In the genomic region with DNA sequence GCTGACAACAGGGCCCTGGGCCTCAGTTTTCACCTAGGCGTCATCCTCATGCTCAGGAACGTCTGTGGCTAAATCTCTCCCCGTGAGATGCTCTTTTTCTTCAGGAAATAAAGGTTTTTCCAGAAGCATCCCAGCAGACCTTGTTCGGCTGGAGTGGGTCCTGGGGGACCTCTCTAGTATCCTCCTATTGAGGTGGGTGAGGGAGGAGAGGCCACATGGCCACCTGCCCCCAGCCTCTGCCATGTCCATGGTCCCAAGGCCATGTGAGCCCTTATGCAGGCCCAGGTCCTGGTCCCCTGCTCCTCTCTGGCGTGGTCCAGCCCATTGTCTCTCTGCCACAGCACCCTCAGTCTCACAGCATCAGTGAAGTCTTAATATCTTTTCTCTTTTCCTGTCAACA, we compare ENCODE assay signal across 17 cellular contexts. TPM values are rescaled to one million over a fixed set of nuclear protein-coding genes. Genes with fewer than 3 reads are reported as not detected.
DNase-seq lines count a peak whose midpoint lies in the region; ATAC-seq and TF ChIP-seq lines count a peak whose summit lies in the region.
"Had no signal": no experiment of that assay in that cellular context is flagged by ENCODE, and none has a peak within 500 bp of the region (broad histone marks: within the 10 kb centered on the region; RNA-seq: fewer than 3 reads in every experiment).

No MANE protein-coding gene starts in this region.

- H3K9me3 Mint-ChIP-seq in activated naive CD4-positive, alpha-beta T cell treated with anti-CD3 and anti-CD28 coated beads, Interleukin-2, amount 10 ng/mL, durations not matched to agents 7 days and 5 days, result peaks cover 9% of the 10 kb centered on the region
- peaks cover 5% of the 10 kb centered on the region for H3K9me3 Mint-ChIP-seq in central memory CD8-positive, alpha-beta T cell
- no peaks in the 10 kb centered on the region for H3K9me3 Mint-ChIP-seq in stimulated activated effector memory CD8-positive, alpha-beta T cell treated with anti-CD3 and anti-CD28 coated beads, Interleukin-12 subunit alpha, Interleukin-12 subunit beta, amount 100 ng/mL, for 72 hours
- H3K9me3 Mint-ChIP-seq in T-helper 2 cell treated with Interferon-gamma antibody and Interleukin-4, amounts not matched to agents 5 μg/mL and 100 μg/mL, for 36 hours, result peaks cover 4% of the 10 kb centered on the region

- CTCF ChIA-PET in activated naive CD4-positive, alpha-beta T cell treated with anti-CD3 and anti-CD28 coated beads, Interleukin-2, amount 10 ng/mL, durations not matched to agents 7 days and 5 days (lab: Charles Lee), result interaction anchor here (0.6 kb wide), 1 partner anchor 771 kb away, joined by 3 read pairs; no protein-coding TSS in a partner anchor

- no peaks in the 10 kb centered on the region for H3K27me3 ChIP-seq in osteoblast (ENCODE audit: insufficient read depth, low read length)
- H3K27me3 ChIP-seq: BLaER1 had no signal

- no peak overlapping the region for H3K27ac ChIP-seq in osteoblast (ENCODE audit: low read depth, low read length)
- H3K27ac ChIP-seq: BLaER1, HL-60 had no signal

- DNase-seq in activated naive CD4-positive, alpha-beta T cell treated with anti-CD3 and anti-CD28 coated beads, Interleukin-2, amount 10 ng/mL, durations not matched to agents 7 days and 5 days, result no peak
- DNase-seq in activated naive CD4-positive, alpha-beta T cell (lab: John Stamatoyannopoulos, UW), result no peak
- no peak for DNase-seq in central memory CD8-positive, alpha-beta T cell (ENCODE audit: low spot score in 2 of 2)
- DNase-seq in osteoblast (ENCODE audit: insufficient read length, low spot score, missing footprints) (peak; percentile 76), SKM-1 treated with dmso at 0.1 percent for 144 hours (lab: John Stamatoyannopoulos, UW; ENCODE audit: unreplicated experiment) (no peak)
- DNase-seq in stimulated activated effector memory CD8-positive, alpha-beta T cell treated with anti-CD3 and anti-CD28 coated beads, Interleukin-12 subunit alpha, Interleukin-12 subunit beta, amount 100 ng/mL, for 72 hours (ENCODE audit: low spot score in 2 of 2), result no peak
- DNase-seq in T-helper 2 cell treated with Interferon-gamma antibody and Interleukin-4, amounts not matched to agents 5 μg/mL and 100 μg/mL, for 36 hours (ENCODE audit: low spot score), result no peak
- DNase-seq: 8988T; AML-193; Caco-2; CD8-positive, alpha-beta memory T cell; DMS53; HCEC 1CT; HFFc6 had no signal

- no peak overlapping the region for H3K4me2 ChIP-seq in osteoblast (ENCODE audit: insufficient read depth, low read length)
- H3K4me2 ChIP-seq: BLaER1 had no signal

- no peaks in the 10 kb centered on the region for H3K4me1 Mint-ChIP-seq in activated naive CD4-positive, alpha-beta T cell treated with anti-CD3 and anti-CD28 coated beads, Interleukin-2, amount 10 ng/mL, durations not matched to agents 7 days and 5 days
- peaks cover 30% of the 10 kb centered on the region for H3K4me1 Mint-ChIP-seq in central memory CD8-positive, alpha-beta T cell
- peaks cover 14% of the 10 kb centered on the region for H3K4me1 Mint-ChIP-seq in stimulated activated effector memory CD8-positive, alpha-beta T cell treated with anti-CD3 and anti-CD28 coated beads, Interleukin-12 subunit alpha, Interleukin-12 subunit beta, amount 100 ng/mL, for 72 hours
- peaks cover 4% of the 10 kb centered on the region for H3K4me1 Mint-ChIP-seq in T-helper 2 cell treated with Interferon-gamma antibody and Interleukin-4, amounts not matched to agents 5 μg/mL and 100 μg/mL, for 36 hours (ENCODE audit: low read depth)

- H3K36me3 ChIP-seq in osteoblast (ENCODE audit: insufficient read depth, low read length), result peaks cover 8% of the 10 kb centered on the region

- ATAC-seq in central memory CD8-positive, alpha-beta T cell (replicated peaks; ENCODE audit: extremely low read depth, poor library complexity, severe bottlenecking), result no peak
- peak; percentile 8 for ATAC-seq in stimulated activated effector memory CD8-positive, alpha-beta T cell treated with anti-CD3 and anti-CD28 coated beads, Interleukin-12 subunit alpha, Interleukin-12 subunit beta, amount 100 ng/mL, for 72 hours
- ATAC-seq in GM19467 (IDR thresholded peaks at IDR 0.05; ENCODE audit: unreplicated experiment), result no peak

- H3K36me3 Mint-ChIP-seq in activated naive CD4-positive, alpha-beta T cell treated with anti-CD3 and anti-CD28 coated beads, Interleukin-2, amount 10 ng/mL, durations not matched to agents 7 days and 5 days, result peaks cover 45% of the 10 kb centered on the region
- peaks cover 14% of the 10 kb centered on the region for H3K36me3 Mint-ChIP-seq in central memory CD8-positive, alpha-beta T cell (ENCODE audit: insufficient read depth)
- peaks cover 59% of the 10 kb centered on the region for H3K36me3 Mint-ChIP-seq in stimulated activated effector memory CD8-positive, alpha-beta T cell treated with anti-CD3 and anti-CD28 coated beads, Interleukin-12 subunit alpha, Interleukin-12 subunit beta, amount 100 ng/mL, for 72 hours
- H3K36me3 Mint-ChIP-seq in T-helper 2 cell treated with Interferon-gamma antibody and Interleukin-4, amounts not matched to agents 5 μg/mL and 100 μg/mL, for 36 hours (ENCODE audit: low read depth), result peaks cover 42% of the 10 kb centered on the region

- TF ChIP-seq CTCF in osteoblast (IDR thresholded peaks at IDR 0.05; ENCODE audit: extremely low read depth, low read depth, low read length), result no peak

- no peaks in the 10 kb centered on the region for H3K27me3 Mint-ChIP-seq in activated naive CD4-positive, alpha-beta T cell treated with anti-CD3 and anti-CD28 coated beads, Interleukin-2, amount 10 ng/mL, durations not matched to agents 7 days and 5 days
- no peaks in the 10 kb centered on the region for H3K27me3 Mint-ChIP-seq in central memory CD8-positive, alpha-beta T cell
- H3K27me3 Mint-ChIP-seq in T-helper 2 cell treated with Interferon-gamma antibody and Interleukin-4, amounts not matched to agents 5 μg/mL and 100 μg/mL, for 36 hours (ENCODE audit: low read depth), result no peaks in the 10 kb centered on the region
- H3K27me3 Mint-ChIP-seq: CD8-positive, alpha-beta memory T cell had no signal

- peaks cover 3% of the 10 kb centered on the region for H3K79me2 ChIP-seq in osteoblast (ENCODE audit: insufficient read depth, low read length)

- no peak overlapping the region for H2AFZ ChIP-seq in osteoblast (ENCODE audit: low read length)

- peak overlapping the region; percentile 38 for H3K27ac Mint-ChIP-seq in activated naive CD4-positive, alpha-beta T cell treated with anti-CD3 and anti-CD28 coated beads, Interleukin-2, amount 10 ng/mL, durations not matched to agents 7 days and 5 days
- peak overlapping the region; percentile 35 for H3K27ac Mint-ChIP-seq in central memory CD8-positive, alpha-beta T cell (ENCODE audit: low read depth)
- H3K27ac Mint-ChIP-seq in stimulated activated effector memory CD8-positive, alpha-beta T cell treated with anti-CD3 and anti-CD28 coated beads, Interleukin-12 subunit alpha, Interleukin-12 subunit beta, amount 100 ng/mL, for 72 hours, result no peak overlapping the region
- no peak overlapping the region for H3K27ac Mint-ChIP-seq in T-helper 2 cell treated with Interferon-gamma antibody and Interleukin-4, amounts not matched to agents 5 μg/mL and 100 μg/mL, for 36 hours
- H3K27ac Mint-ChIP-seq: HFFc6 had no signal

- H3K4me3 Mint-ChIP-seq in activated naive CD4-positive, alpha-beta T cell treated with anti-CD3 and anti-CD28 coated beads, Interleukin-2, amount 10 ng/mL, durations not matched to agents 7 days and 5 days, result no peak overlapping the region
- no peak overlapping the region for H3K4me3 Mint-ChIP-seq in central memory CD8-positive, alpha-beta T cell
- no peak overlapping the region for H3K4me3 Mint-ChIP-seq in stimulated activated effector memory CD8-positive, alpha-beta T cell treated with anti-CD3 and anti-CD28 coated beads, Interleukin-12 subunit alpha, Interleukin-12 subunit beta, amount 100 ng/mL, for 72 hours
- H3K4me3 Mint-ChIP-seq in T-helper 2 cell treated with Interferon-gamma antibody and Interleukin-4, amounts not matched to agents 5 μg/mL and 100 μg/mL, for 36 hours, result no peak overlapping the region
- H3K4me3 Mint-ChIP-seq: CD8-positive, alpha-beta memory T cell; HFFc6 had no signal

- H3K9me3 ChIP-seq in osteoblast (ENCODE audit: low read depth, low read length), result no peaks in the 10 kb centered on the region
- H3K9me3 ChIP-seq: Caco-2 had no signal

- H3K4me3 ChIP-seq in osteoblast (ENCODE audit: insufficient read depth, low read length), result no peak overlapping the region
- H3K4me3 ChIP-seq: BLaER1 had no signal

- H4K20me1 ChIP-seq in osteoblast (ENCODE audit: insufficient read depth, low read length), result peaks cover 3% of the 10 kb centered on the region

- H3K4me1 ChIP-seq in osteoblast (ENCODE audit: insufficient read depth, low read length), result no peaks in the 10 kb centered on the region
- H3K4me1 ChIP-seq: BLaER1, Caco-2 had no signal

RNA-seq across cellular contexts. Expression of a gene that starts 22.0 kb away (rescaled TPM):
- total RNA-seq in osteoblast, result 18.8 and 20.0 TPM in 2 replicates

RNA-seq across cellular contexts. Expression of a gene that starts 22.2 kb away (rescaled TPM):
- total RNA-seq in osteoblast, result 28.0 and 31.1 TPM in 2 replicates

RNA-seq across cellular contexts. Expression of a gene that starts 42.6 kb away (rescaled TPM):
- 8.0 and 8.3 TPM in 2 replicates for total RNA-seq in osteoblast

Comparison
In these comparisons a context has a peak if more than half of its experiments do, and no peak if none do; other contexts are left out.
1. H3K27ac Mint-ChIP-seq: peak in activated naive CD4-positive, alpha-beta T cell treated with anti-CD3 and anti-CD28 coated beads, Interleukin-2, amount 10 ng/mL, durations not matched to agents 7 days and 5 days (single experiment) and central memory CD8-positive, alpha-beta T cell (single experiment); none in stimulated activated effector memory CD8-positive, alpha-beta T cell treated with anti-CD3 and anti-CD28 coated beads, Interleukin-12 subunit alpha, Interleukin-12 subunit beta, amount 100 ng/mL, for 72 hours (single experiment) and T-helper 2 cell treated with Interferon-gamma antibody and Interleukin-4, amounts not matched to agents 5 μg/mL and 100 μg/mL, for 36 hours (single experiment).